In the genomic region with DNA sequence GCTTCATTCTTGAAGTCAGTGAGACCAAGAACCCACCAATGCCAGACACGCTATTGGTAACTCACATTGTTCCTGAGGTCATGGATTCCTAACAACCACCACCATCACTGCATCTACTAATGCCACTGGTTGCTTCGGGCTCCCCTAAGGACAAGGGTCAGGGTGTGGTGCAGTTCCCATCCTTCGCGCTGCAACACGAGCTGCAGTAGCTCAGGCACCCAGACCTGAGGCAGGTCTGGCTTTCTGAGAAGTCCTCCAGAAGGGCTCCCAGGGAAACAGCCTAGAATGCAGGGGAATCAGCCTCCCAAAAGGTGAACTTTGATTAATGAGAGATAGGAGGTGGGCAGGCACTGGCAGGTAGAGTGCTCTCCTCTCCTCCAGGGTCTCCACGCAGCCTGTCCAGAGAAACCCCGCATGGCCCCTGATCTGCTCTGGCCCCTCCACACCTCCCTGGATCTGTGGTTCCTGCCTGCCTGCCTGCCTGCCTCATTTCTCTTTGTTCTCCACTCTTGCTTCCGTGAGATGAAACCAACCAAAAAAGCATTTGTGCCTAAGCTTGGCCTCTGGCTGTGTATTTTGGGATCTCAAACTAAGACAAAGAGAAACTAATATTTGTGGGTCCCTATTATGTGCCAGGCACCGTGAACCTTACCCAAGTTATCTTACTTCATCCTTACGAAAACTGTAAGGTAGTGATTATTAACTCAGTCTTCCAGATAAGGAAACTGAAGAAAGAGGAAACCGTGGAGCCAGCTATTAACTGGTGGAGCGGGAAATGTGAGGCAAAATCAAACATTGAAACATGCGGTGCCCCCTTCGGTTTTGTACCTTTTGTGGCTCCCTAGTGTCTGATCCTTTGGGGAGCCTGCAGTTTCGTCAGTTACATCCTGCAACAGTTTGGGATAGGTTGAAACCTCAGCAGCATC, we compare ENCODE assay signal across 25 cellular contexts. TPM values are rescaled to one million over a fixed set of nuclear protein-coding genes. Genes with fewer than 3 reads are reported as not detected.
DNase-seq lines count a peak whose midpoint lies in the region; ATAC-seq and TF ChIP-seq lines count a peak whose summit lies in the region.
"Had no signal": no experiment of that assay in that cellular context is flagged by ENCODE, and none has a peak within 500 bp of the region (broad histone marks: within the 10 kb centered on the region; RNA-seq: fewer than 3 reads in every experiment).

No MANE protein-coding gene starts in this region.

- H3K27me3 ChIP-seq in HUES64 (ENCODE audit: insufficient read depth, low read length), result peaks cover 20% of the 10 kb centered on the region
- H3K27me3 ChIP-seq in dorsolateral prefrontal cortex, result no peaks in the 10 kb centered on the region
- H3K27me3 ChIP-seq in muscle layer of duodenum (ENCODE audit: low read depth, low read length), result no peaks in the 10 kb centered on the region
- no peaks in the 10 kb centered on the region for H3K27me3 ChIP-seq in SJCRH30
- H3K27me3 ChIP-seq: brain microvascular endothelial cell, gastrocnemius medialis, right atrium auricular region had no signal

- H3K9me3 ChIP-seq in HUES64 (ENCODE audit: insufficient read depth, low read depth, low read length) (peaks cover 10% of the 10 kb centered on the region), muscle layer of duodenum (ENCODE audit: control insufficient read depth in 1 of 2, low read length in 2 of 2) (no peaks in the 10 kb centered on the region), SJCRH30 (replicated peaks) (no peaks in the 10 kb centered on the region)
- H3K9me3 ChIP-seq: gastrocnemius medialis, right atrium auricular region, SK-N-SH had no signal

- 71% methylated on average over 15 of the region's 15 CpGs for WGBS in HUES64

- H3K4me1 ChIP-seq in HUES64 (ENCODE audit: insufficient read depth, low read length) (peaks cover 7% of the 10 kb centered on the region; the same call in 1 of the 2 replicates), muscle layer of duodenum (ENCODE audit: control insufficient read depth in 1 of 2, insufficient read depth in 2 of 2, low read length in 2 of 2) (peaks cover 15 to 39% of the 10 kb centered on the region in 2 donors), SJCRH30 (peaks cover 16% of the 10 kb centered on the region)
- H3K4me1 ChIP-seq: gastrocnemius medialis, right atrium auricular region had no signal

- H3K9ac ChIP-seq in HUES64 (ENCODE audit: low read depth, low read length), result peak overlapping the region; percentile 46; the same call in 1 of the 2 replicates
- H3K9ac ChIP-seq: SK-N-SH had no signal

- TF ChIP-seq CTCF in dorsolateral prefrontal cortex (IDR thresholded peaks at IDR 0.05 in 54 of 56, conservative IDR thresholded peaks at IDR 0.05 in 2 of 56; ENCODE audit: low read depth in 1 of 56, partially characterized antibody in 56 of 56), result no peak

- ATAC-seq in GM19463 (IDR thresholded peaks at IDR 0.05; ENCODE audit: unreplicated experiment), result no peak
- ATAC-seq: activated T-cell treated with anti-CD3 and anti-CD28 coated beads, Interleukin-2, amount 50 U/mL, for 4 hours; gastrocnemius medialis; stimulated activated naive B cell treated with anti-CD40 and anti-IgM and Interleukin-4, amounts not matched to agents 10 μg/mL and 1 μg/mL and 100 μg/mL, for 72 hours had no signal

- no peak for DNase-seq in dorsolateral prefrontal cortex
- no peak for DNase-seq in HUDEP-2 (lab: John Stamatoyannopoulos, UW; ENCODE audit: unreplicated experiment in 76 of 76)
- DNase-seq in SJCRH30, result no peak
- no peak for DNase-seq in Kasumi-1 (lab: John Stamatoyannopoulos, UW)
- DNase-seq: activated CD4-positive, alpha-beta T cell treated with anti-CD3 and anti-CD28 coated beads for 48 hours; activated naive CD4-positive, alpha-beta T cell; activated T-cell treated with anti-CD3 and anti-CD28 coated beads, Interleukin-2, amount 50 U/mL, for 4 hours; brain microvascular endothelial cell; CD8-positive, alpha-beta memory T cell; DMS79 treated with DMSO at 0.1 percent for 48 hours; gastrocnemius medialis; kidney glomerular epithelial cell; NCI-H1105; NCI-H2029; NCI-H748 treated with DMSO at 0.1 percent for 48 hours; SK-N-SH; stimulated activated CD4-positive, alpha-beta T cell treated with anti-CD3 and anti-CD28 coated beads, Interleukin-12 subunit alpha, Interleukin-12 subunit beta, amount 100 ng/mL, for 4 hours; stimulated activated CD4-positive, alpha-beta T cell treated with anti-CD3 and anti-CD28 coated beads, Interleukin-4, amount 100 ng/mL, for 24 hours; stimulated activated naive B cell treated with anti-CD40 and anti-IgM and Interleukin-4, amounts not matched to agents 10 μg/mL and 1 μg/mL and 100 μg/mL, for 72 hours; T-helper 2 cell had no signal

- peak overlapping the region; percentile 34 for H3K4me3 ChIP-seq in HUES64 (ENCODE audit: low read length)
- peak overlapping the region in 4 of 59 donors; percentile 2 to 7 (median 4) for H3K4me3 ChIP-seq in dorsolateral prefrontal cortex
- H3K4me3 ChIP-seq in muscle layer of duodenum (ENCODE audit: low read depth in 1 of 2, low read length in 2 of 2), result peak overlapping the region in 1 of 2 donors; percentile 27
- H3K4me3 ChIP-seq in SJCRH30, result no peak overlapping the region
- H3K4me3 ChIP-seq: gastrocnemius medialis, lung, right atrium auricular region had no signal

- intact Hi-C loops in dorsolateral prefrontal cortex (cut with DNase I), result loop anchor here in 1 of 2 donors (10.0 kb wide), 1 partner anchor 176 kb away; no protein-coding TSS in a partner anchor

- H3K36me3 ChIP-seq in HUES64 (ENCODE audit: insufficient read depth, low read length) (no peaks in the 10 kb centered on the region), muscle layer of duodenum (ENCODE audit: control insufficient read depth in 1 of 2, insufficient read depth in 2 of 2, low read length in 2 of 2) (no peaks in the 10 kb centered on the region), SJCRH30 (no peaks in the 10 kb centered on the region)
- H3K36me3 ChIP-seq: brain microvascular endothelial cell, gastrocnemius medialis, right atrium auricular region had no signal

- no peak overlapping the region for H3K27ac ChIP-seq in HUES64 (ENCODE audit: low read depth, low read length)
- peak overlapping the region in 30 of 59 donors; percentile 3 to 76 (median 52) for H3K27ac ChIP-seq in dorsolateral prefrontal cortex
- H3K27ac ChIP-seq in muscle layer of duodenum (ENCODE audit: low read length), result peak overlapping the region; percentile 69
- no peak overlapping the region for H3K27ac ChIP-seq in SJCRH30
- H3K27ac ChIP-seq: brain microvascular endothelial cell, gastrocnemius medialis, right atrium auricular region had no signal

RNA-seq across cellular contexts. Expression of gene USP3, which starts 43.9 kb away (rescaled TPM):
- 23.4 TPM for polyA plus RNA-seq in HUES64 (2013, experiment 1 of 2)
- polyA plus RNA-seq in HUES64 (2013, experiment 2 of 2), result 33.9 TPM
- 10 to 100 TPM; 11.5 to 36.2 (median 21.9) TPM for total RNA-seq in dorsolateral prefrontal cortex
- total RNA-seq in SJCRH30 (2014; rRNA removed; shearing (Covaris generic)), result 36.9 and 42.0 TPM in 2 replicates

Comparison
In these comparisons a context has a peak if more than half of its experiments do, and no peak if none do; other contexts are left out.
1. H3K27ac ChIP-seq: peak in dorsolateral prefrontal cortex (30 of 59) and muscle layer of duodenum (single experiment); none in HUES64 (single experiment) and SJCRH30 (single experiment).